In genomic region chr12:7092986-7093460, GRCh38 we compare ENCODE assay signal across 1 cellular context.
TF ChIP-seq lines count a peak whose summit lies in the region.

No MANE protein-coding gene starts in this region.

TF ChIP-seq in liver, 16 proteins besides CTCF, POLR2A, EP300 and RAD21 (continued from another document):
- TF ChIP-seq REST (IDR thresholded peaks at IDR 0.05) = no peak
TF ChIP-seq in liver: peak in this region for 0.
